Comparison of ENCODE assay signal across 21 cellular contexts in genomic region chr2:158317642-158318041, GRCh38.
A peak's percentile ranks its signal among the peaks of the same experiment; 100 is the strongest.
DNase-seq lines count a peak whose midpoint lies in the region; ATAC-seq, FAIRE-seq and TF ChIP-seq lines count a peak whose summit lies in the region.
"Had no signal": no experiment of that assay in that cellular context is flagged by ENCODE, and none has a peak within 500 bp of the region (broad histone marks: within the 10 kb centered on the region; RNA-seq: fewer than 3 reads in every experiment).

No MANE protein-coding gene starts in this region.

- 36% methylated on average over 2 of the region's 2 CpGs for WGBS in K562 (ENCODE audit: insufficient coverage, low coverage, missing lambda C conversion rate)

- no TSS peak for BruUV-seq in K562 (replicated peaks; lab: Mats Ljungman, UMichigan)

- no peaks in the 10 kb centered on the region for H3K27me3 ChIP-seq in K562 (ENCODE audit: control insufficient read depth in 2 of 2, insufficient read depth in 2 of 2, low read length in 2 of 2)
- H3K27me3 ChIP-seq: breast epithelium, gastrocnemius medialis, pancreas had no signal

- TF ChIP-seq EP300 in K562 (IDR thresholded peaks at IDR 0.05; ENCODE audit: low read length) = peak; percentile 61

- H3K9ac ChIP-seq in K562 (ENCODE audit: insufficient read depth in 1 of 2, low read depth in 2 of 2, low read length in 2 of 2) = peak overlapping the region in 1 of 2 experiments; percentile 14; a peak in 1 of 4 replicates

- peak overlapping the region; percentile 46; the same call in 2 of the 3 replicates for H3K27ac ChIP-seq in K562 (ENCODE audit: extremely low read depth, low read depth, low read length)
- H3K27ac ChIP-seq: breast epithelium, gastrocnemius medialis, pancreas had no signal

- in situ Hi-C loops in K562 (cut with MboI) = no loop called here

- no peak overlapping the region; the same call in 1 of the 2 replicates for H3K4me2 ChIP-seq in K562 (ENCODE audit: insufficient read depth, low read length)

- H3K79me2 ChIP-seq in K562 (ENCODE audit: control insufficient read depth, insufficient read depth, low read length) = no peaks in the 10 kb centered on the region

- peak in 1 of 2 experiments; percentile 39; a peak in 2 of 4 replicates for TF ChIP-seq RAD21 in K562 (CRISPR knock-in tag; conservative IDR thresholded peaks at IDR 0.05 in 1 of 2, IDR thresholded peaks at IDR 0.05 in 1 of 2)

- CTCF ChIA-PET in K562 (lab: Yijun Ruan, JAX; ENCODE audit: low intra/inter-chr PET ratio) = no interaction called here

- DNase-seq in K562 (ENCODE audit: extremely low read depth in 1 of 4, low spot score in 3 of 4) = peak in 1 of 4 experiments; percentile 39
- no peak for DNase-seq in left cardiac atrium
- no peak for DNase-seq in NCI-H146 (lab: John Stamatoyannopoulos, UW)
- DNase-seq in DMS 273 treated with DMSO at 0.1 percent for 48 hours (lab: John Stamatoyannopoulos, UW) = no peak
- DNase-seq in GM12891 (ENCODE audit: insufficient read length, low spot score) = no peak
- DNase-seq: activated CD4-positive, alpha-beta T cell treated with anti-CD3 and anti-CD28 coated beads, Interleukin-2, amount 50 U/mL, for 4 hours; activated T-cell treated with anti-CD3 and anti-CD28 coated beads, Interleukin-2, amount 50 U/mL, for 4 hours; CD4-positive, alpha-beta T cell; dermis blood vessel endothelial cell; DMS79 treated with DMSO at 0.1 percent for 48 hours; gastrocnemius medialis; left ventricle myocardium superior; NCI-H1417 treated with DMSO at 0.1 percent for 48 hours; NK-92 treated with Interleukin-12 subunit alpha and Interleukin-12 subunit beta, amount 100 ng/mL, for 24 hours; pancreas; stimulated activated CD4-positive, alpha-beta T cell treated with anti-CD3 and anti-CD28 coated beads, Interleukin-1b, Interleukin-23, amount 100 ng/mL, for 48 hours; substantia nigra had no signal

- FAIRE-seq in K562 (lab: Jason Lieb, UNC) = no peak
- no peak for FAIRE-seq in GM12891 (lab: Jason Lieb, UNC)
- FAIRE-seq: pancreas had no signal

- no peaks in the 10 kb centered on the region for H3K9me1 ChIP-seq in K562 (ENCODE audit: control insufficient read depth, insufficient read depth, low read length)

- no peak for TF ChIP-seq POLR2A in K562 (conservative IDR thresholded peaks at IDR 0.05)
- TF ChIP-seq POLR2A in GM12891 (IDR thresholded peaks at IDR 0.05; ENCODE audit: low read depth, low read length) = no peak

- intact Hi-C loops in K562 (cut with micrococcal nuclease) = loop anchor here (5.0 kb wide), 1 partner anchor 140 kb away; the partner anchor contains the start of genes CCDC148 and PKP4
- intact Hi-C loops in left cardiac atrium (cut with DNase I) = no loop called here

- H2AFZ ChIP-seq in K562 (ENCODE audit: low read depth, low read length) = peak overlapping the region; percentile 67

- POLR2A ChIA-PET in K562 (lab: Yijun Ruan, JAX) = interaction anchor here (1.2 kb wide), 1 partner anchor 115 kb away, joined by 3 read pairs; no protein-coding TSS in a partner anchor

- H4K20me1 ChIP-seq in K562 (replicated peaks; ENCODE audit: control insufficient read depth, insufficient read depth, low read length) = no peaks in the 10 kb centered on the region

- H3K36me3 ChIP-seq in K562 (ENCODE audit: control insufficient read depth, insufficient read depth, low read length) = no peaks in the 10 kb centered on the region
- H3K36me3 ChIP-seq: breast epithelium, gastrocnemius medialis, pancreas had no signal

- TF ChIP-seq CTCF in K562 (IDR thresholded peaks at IDR 0.05 in 2 of 3, conservative IDR thresholded peaks at IDR 0.05 in 1 of 3; ENCODE audit: insufficient read depth in 2 of 3, low read depth in 1 of 3, low read length in 3 of 3) = no peak

- H3K4me3 ChIP-seq in K562 = no peak overlapping the region
- H3K4me3 ChIP-seq: breast epithelium, gastrocnemius medialis, pancreas had no signal

- H3K4me1 ChIP-seq in K562 (replicated peaks in 1 of 2; ENCODE audit: control insufficient read depth in 2 of 2, insufficient read depth in 2 of 2, low read length in 2 of 2) = peaks cover 4 to 26% of the 10 kb centered on the region in 2 experiments; a peak in 4 of 5 replicates
- H3K4me1 ChIP-seq: gastrocnemius medialis, pancreas had no signal

- ATAC-seq in GM18517 (IDR thresholded peaks at IDR 0.05; ENCODE audit: unreplicated experiment) (peak; percentile 64), GM21717 (IDR thresholded peaks at IDR 0.05; ENCODE audit: unreplicated experiment) (peak; percentile 58), HG03039 (IDR thresholded peaks at IDR 0.05; ENCODE audit: unreplicated experiment) (peak; percentile 40), K562 (peak; percentile 77), left cardiac atrium (no peak)
- ATAC-seq: activated T-cell treated with anti-CD3 and anti-CD28 coated beads, Interleukin-2, amount 50 U/mL, for 4 hours; gastrocnemius medialis; left ventricle myocardium superior; pancreas had no signal

- no peaks in the 10 kb centered on the region for H3K9me3 ChIP-seq in K562 (replicated peaks; ENCODE audit: control insufficient read depth, insufficient read depth, low read depth, low read length)
- H3K9me3 ChIP-seq: breast epithelium, gastrocnemius medialis, pancreas had no signal

TF ChIP-seq in K562, 482 proteins besides CTCF, POLR2A, EP300 and RAD21 (continues in another document):
- TF ChIP-seq HCFC1 (IDR thresholded peaks at IDR 0.05; ENCODE audit: low read depth, low read length) (no peak), ZNF23 (CRISPR knock-in tag; IDR thresholded peaks at IDR 0.05) (no peak), ZNF766 (CRISPR knock-in tag; conservative IDR thresholded peaks at IDR 0.05) (peak; percentile 61; the same call in 1 of the 2 replicates), HMGN3 (IDR thresholded peaks at IDR 0.05; ENCODE audit: borderline replicate concordance, extremely low read depth, insufficient read length, low read depth, low read length) (no peak), ZNF263 (CRISPR knock-in tag; IDR thresholded peaks at IDR 0.05; ENCODE audit: borderline replicate concordance) (no peak)

TF ChIP-seq in GM12891, 5 proteins besides CTCF, POLR2A, EP300 and RAD21:
- no peak for TF ChIP-seq TAF1 (IDR thresholded peaks at IDR 0.05; ENCODE audit: low read depth, low read length)
- TF ChIP-seq SPI1 (IDR thresholded peaks at IDR 0.05; ENCODE audit: low read depth, low read length) = no peak
- no peak for TF ChIP-seq POLR2AphosphoS5 (IDR thresholded peaks at IDR 0.05; ENCODE audit: low read depth, low read length)
- TF ChIP-seq PAX5 (IDR thresholded peaks at IDR 0.05; ENCODE audit: insufficient read depth, low read length, severe bottlenecking) = no peak
- no peak for TF ChIP-seq POU2F2 (IDR thresholded peaks at IDR 0.05; ENCODE audit: low read depth, low read length)

Comparison
In these comparisons a context has a peak if more than half of its experiments do, and no peak if none do; other contexts are left out.
1. ATAC-seq: peak in GM18517 (single experiment), GM21717 (single experiment), HG03039 (single experiment) and K562 (single experiment); none in left cardiac atrium (0 of 2).